In the genomic region with DNA sequence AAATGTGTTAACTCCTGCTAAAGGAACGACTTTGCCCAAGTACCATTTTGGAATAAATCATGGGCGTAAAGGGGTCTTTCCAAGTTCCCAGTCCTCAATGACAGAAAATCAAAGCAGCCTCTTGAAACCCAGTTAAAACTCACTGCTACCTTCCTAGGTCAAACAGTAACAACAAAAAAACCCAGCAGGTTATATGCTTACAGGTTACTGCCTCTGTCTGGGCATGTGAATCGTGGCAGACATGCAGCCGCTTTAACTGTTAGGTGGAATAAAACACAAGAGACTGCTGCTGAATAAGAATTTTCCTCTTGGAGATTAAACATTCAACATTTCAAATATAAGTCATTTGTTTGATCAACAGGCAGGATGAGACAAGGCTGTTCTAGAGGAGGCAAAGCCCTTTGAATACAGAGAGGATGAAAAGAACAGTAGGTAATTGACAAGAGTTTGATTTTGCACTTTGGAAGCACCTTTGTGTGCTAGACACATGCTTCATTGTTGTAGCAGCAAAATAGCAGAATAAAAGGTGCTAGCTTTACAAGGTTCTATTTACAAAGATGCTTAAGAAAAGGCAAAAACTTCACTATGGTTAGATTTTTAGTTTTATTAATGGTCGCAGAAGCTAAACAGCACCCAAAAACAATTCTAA, we compare ENCODE assay signal across 23 cellular contexts.
"Had no signal": no experiment of that assay in that cellular context is flagged by ENCODE, and none has a peak within 500 bp of the region (broad histone marks: within the 10 kb centered on the region; RNA-seq: fewer than 3 reads in every experiment).

No MANE protein-coding gene starts in this region.

- ATAC-seq: activated CD4-positive, alpha-beta T cell treated with anti-CD3 and anti-CD28 coated beads for 36 hours; activated naive CD4-positive, alpha-beta T cell treated with anti-CD3 and anti-CD28 coated beads, Interleukin-2, amount 50 U/mL, for 72 hours; activated T-cell treated with anti-CD3 and anti-CD28 coated beads, Interleukin-2, amount 50 U/mL, for 72 hours; foreskin keratinocyte; left lung; lower lobe of right lung; natural killer cell; right cardiac atrium; stimulated activated naive CD8-positive, alpha-beta T cell treated with anti-CD3 and anti-CD28 coated beads, Interleukin-15, Interleukin-2, amounts not matched to agents 100 U/mL and 50 U/mL, for 24 hours had no signal

- H3K36me3 Mint-ChIP-seq: activated naive CD4-positive, alpha-beta T cell treated with anti-CD3 and anti-CD28 coated beads, Interleukin-2, amount 50 U/mL, for 72 hours; natural killer cell had no signal

- H3K27ac ChIP-seq: breast epithelium, esophagus muscularis mucosa, foreskin keratinocyte, left lung, lower lobe of right lung, testis had no signal

- H3K4me1 ChIP-seq: breast epithelium, esophagus muscularis mucosa, foreskin keratinocyte, left lung, lower lobe of right lung, testis had no signal

- H3K4me3 ChIP-seq: breast epithelium, esophagus muscularis mucosa, left lung, lower lobe of right lung, testis had no signal

- H3K4me3 Mint-ChIP-seq: activated CD4-positive, alpha-beta T cell treated with anti-CD3 and anti-CD28 coated beads for 36 hours; activated T-cell treated with anti-CD3 and anti-CD28 coated beads, Interleukin-2, amount 50 U/mL, for 72 hours; dendritic cell treated with granulocyte-macrophage colony-stimulating factor and Interleukin-4, amounts not matched to agents 40 ng/mL and 50 ng/mL, for 4 days; natural killer cell; T-helper 2 cell treated with Interferon-gamma antibody and Interleukin-4, amounts not matched to agents 5 μg/mL and 100 μg/mL, for 36 hours had no signal

- DNase-seq: activated CD4-positive, alpha-beta T cell treated with anti-CD3 and anti-CD28 coated beads for 36 hours; activated CD4-positive, alpha-beta T cell treated with anti-CD3 and anti-CD28 coated beads, Interleukin-2, amount 50 U/mL, for 4 hours; activated CD4-positive, CD25-positive, alpha-beta regulatory T cell; activated naive CD4-positive, alpha-beta T cell; activated T-cell treated with anti-CD3 and anti-CD28 coated beads for 4 hours; activated T-cell treated with anti-CD3 and anti-CD28 coated beads, Interleukin-2, amount 50 U/mL, for 72 hours; central memory CD4-positive, alpha-beta T cell; foreskin keratinocyte; left lung; lower lobe of right lung; mesenchymal stem cell; natural killer cell; posterior cingulate gyrus; right cardiac atrium; stimulated activated CD4-positive, alpha-beta T cell treated with anti-CD3 and anti-CD28 coated beads, Interleukin-2, amount 100 ng/mL, for 48 hours; stimulated activated naive CD8-positive, alpha-beta T cell treated with anti-CD3 and anti-CD28 coated beads, Interleukin-15, Interleukin-2, amounts not matched to agents 100 U/mL and 50 U/mL, for 24 hours; testis; trophoblast cell had no signal

- H3K27me3 ChIP-seq: breast epithelium, esophagus muscularis mucosa, foreskin keratinocyte, left lung, testis had no signal

- H3K27ac Mint-ChIP-seq: activated CD4-positive, alpha-beta T cell treated with anti-CD3 and anti-CD28 coated beads for 36 hours; activated naive CD4-positive, alpha-beta T cell treated with anti-CD3 and anti-CD28 coated beads, Interleukin-2, amount 50 U/mL, for 72 hours; activated T-cell treated with anti-CD3 and anti-CD28 coated beads, Interleukin-2, amount 50 U/mL, for 72 hours; dendritic cell treated with granulocyte-macrophage colony-stimulating factor and Interleukin-4, amounts not matched to agents 40 ng/mL and 50 ng/mL, for 4 days; natural killer cell; T-helper 2 cell treated with Interferon-gamma antibody and Interleukin-4, amounts not matched to agents 5 μg/mL and 100 μg/mL, for 36 hours had no signal

- H3K9me3 Mint-ChIP-seq: activated T-cell treated with anti-CD3 and anti-CD28 coated beads, Interleukin-2, amount 50 U/mL, for 72 hours; natural killer cell; T-helper 2 cell treated with Interferon-gamma antibody and Interleukin-4, amounts not matched to agents 5 μg/mL and 100 μg/mL, for 36 hours had no signal

- H3K9me3 ChIP-seq: breast epithelium, esophagus muscularis mucosa, left lung, lower lobe of right lung, testis had no signal

- H3K27me3 Mint-ChIP-seq: activated CD4-positive, alpha-beta T cell treated with anti-CD3 and anti-CD28 coated beads for 36 hours; dendritic cell treated with granulocyte-macrophage colony-stimulating factor and Interleukin-4, amounts not matched to agents 40 ng/mL and 50 ng/mL, for 4 days had no signal

- H3K36me3 ChIP-seq: breast epithelium, esophagus muscularis mucosa, left lung, lower lobe of right lung had no signal
